Comparison of ENCODE assay signal across 33 cellular contexts in the genomic region with DNA sequence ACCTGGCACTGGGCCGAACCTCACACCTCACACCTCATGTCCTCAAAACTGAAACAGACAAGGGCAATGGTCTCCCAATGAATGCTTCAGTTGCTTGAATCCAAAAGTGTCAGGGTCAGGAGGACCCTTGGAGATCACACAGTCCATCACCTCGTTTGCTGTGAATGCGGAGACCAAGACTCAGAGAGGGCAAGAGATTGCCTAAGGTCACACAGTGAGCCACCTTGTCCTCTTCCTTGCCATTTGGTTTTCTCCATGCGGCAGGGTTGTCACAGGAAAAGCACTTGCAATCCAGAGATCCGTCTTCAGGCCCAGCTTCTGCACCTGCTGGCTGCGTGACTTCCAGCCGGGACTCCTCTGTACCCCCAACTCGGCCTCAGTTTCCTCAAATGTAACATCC.
"Had no signal": no experiment of that assay in that cellular context is flagged by ENCODE, and none has a peak within 500 bp of the region (broad histone marks: within the 10 kb centered on the region; RNA-seq: fewer than 3 reads in every experiment).

No MANE protein-coding gene starts in this region.

- H3K4me3 ChIP-seq: adrenal gland, body of pancreas, cardiac muscle cell, coronary artery, dorsolateral prefrontal cortex had no signal

- H3K27me3 Mint-ChIP-seq: activated CD4-positive, alpha-beta memory T cell treated with anti-CD3 and anti-CD28 coated beads for 36 hours; activated CD4-positive, alpha-beta T cell treated with anti-CD3 and anti-CD28 coated beads for 36 hours had no signal

- H3K27ac ChIP-seq: adrenal gland, body of pancreas, cardiac muscle cell, coronary artery had no signal

- FAIRE-seq: frontal cortex had no signal

- DNase-seq: activated CD4-positive, alpha-beta memory T cell treated with anti-CD3 and anti-CD28 coated beads for 36 hours; activated CD4-positive, alpha-beta T cell treated with anti-CD3 and anti-CD28 coated beads for 36 hours; activated CD4-positive, alpha-beta T cell treated with anti-CD3 and anti-CD28 coated beads, Interleukin-2, amount 10 ng/mL, durations not matched to agents 24 days and 14 days; activated CD4-positive, CD25-positive, alpha-beta regulatory T cell; activated CD4-positive, CD25-positive, alpha-beta regulatory T cell treated with anti-CD3 and anti-CD28 coated beads, Interleukin-2, amount 50 U/mL, for 72 hours; activated CD8-positive, alpha-beta memory T cell treated with anti-CD3 and anti-CD28 coated beads, Interleukin-2, amount 10 ng/mL, durations not matched to agents 7 days and 5 days; activated CD8-positive, alpha-beta memory T cell treated with anti-CD3 and anti-CD28 coated beads, Interleukin-2, amount 50 U/mL, for 48 hours; activated CD8-positive, alpha-beta T cell treated with anti-CD3 and anti-CD28 coated beads, Interleukin-2, amount 10 ng/mL, durations not matched to agents 7 days and 5 days; activated effector memory CD4-positive, alpha-beta T cell treated with anti-CD3 and anti-CD28 coated beads, Interleukin-2, amount 50 U/mL, for 16 hours; activated naive CD4-positive, alpha-beta T cell treated with anti-CD3 and anti-CD28 coated beads for 36 hours; activated naive CD8-positive, alpha-beta T cell treated with anti-CD3 and anti-CD28 coated beads for 36 hours; activated naive CD8-positive, alpha-beta T cell treated with anti-CD3 and anti-CD28 coated beads, Interleukin-2, amount 50 U/mL, for 24 hours; activated T-cell treated with anti-CD3 and anti-CD28 coated beads for 4 hours; activated T-cell treated with anti-CD3 and anti-CD28 coated beads, Interleukin-2, amount 50 U/mL, for 24 hours; adrenal gland; amygdala; aorta; body of pancreas; central memory CD4-positive, alpha-beta T cell; cerebellar nuclear complex; dorsolateral prefrontal cortex; effector memory CD4-positive, alpha-beta T cell; endodermal cell; foreskin fibroblast; head of caudate nucleus; T-helper 2 cell had no signal

- H3K4me3 Mint-ChIP-seq: activated CD4-positive, alpha-beta memory T cell treated with anti-CD3 and anti-CD28 coated beads for 36 hours; activated CD4-positive, alpha-beta T cell treated with anti-CD3 and anti-CD28 coated beads for 36 hours; activated CD4-positive, alpha-beta T cell treated with anti-CD3 and anti-CD28 coated beads, Interleukin-2, amount 10 ng/mL, durations not matched to agents 24 days and 14 days; activated CD8-positive, alpha-beta memory T cell treated with anti-CD3 and anti-CD28 coated beads, Interleukin-2, amount 10 ng/mL, durations not matched to agents 7 days and 5 days; activated CD8-positive, alpha-beta T cell treated with anti-CD3 and anti-CD28 coated beads, Interleukin-2, amount 10 ng/mL, durations not matched to agents 7 days and 5 days; activated naive CD4-positive, alpha-beta T cell treated with anti-CD3 and anti-CD28 coated beads for 36 hours; activated naive CD4-positive, alpha-beta T cell treated with anti-CD3 and anti-CD28 coated beads, Interleukin-2, amount 50 U/mL, for 24 hours; activated naive CD8-positive, alpha-beta T cell treated with anti-CD3 and anti-CD28 coated beads for 36 hours; activated naive CD8-positive, alpha-beta T cell treated with anti-CD3 and anti-CD28 coated beads, Interleukin-2, amount 50 U/mL, for 24 hours; activated T-cell treated with anti-CD3 and anti-CD28 coated beads, Interleukin-2, amount 50 U/mL, for 24 hours; dendritic cell treated with granulocyte-macrophage colony-stimulating factor and Interleukin-4, amounts not matched to agents 40 ng/mL and 50 ng/mL, for 4 days; endodermal cell had no signal

- H3K36me3 Mint-ChIP-seq: activated CD4-positive, alpha-beta memory T cell treated with anti-CD3 and anti-CD28 coated beads for 36 hours; activated CD8-positive, alpha-beta memory T cell treated with anti-CD3 and anti-CD28 coated beads, Interleukin-2, amount 10 ng/mL, durations not matched to agents 7 days and 5 days; activated naive CD4-positive, alpha-beta T cell treated with anti-CD3 and anti-CD28 coated beads, Interleukin-2, amount 50 U/mL, for 24 hours; activated naive CD8-positive, alpha-beta T cell treated with anti-CD3 and anti-CD28 coated beads for 36 hours had no signal

- ATAC-seq: activated CD4-positive, alpha-beta T cell treated with anti-CD3 and anti-CD28 coated beads for 36 hours; activated CD8-positive, alpha-beta memory T cell treated with anti-CD3 and anti-CD28 coated beads, Interleukin-2, amount 10 ng/mL, durations not matched to agents 7 days and 5 days; activated CD8-positive, alpha-beta T cell treated with anti-CD3 and anti-CD28 coated beads, Interleukin-2, amount 10 ng/mL, durations not matched to agents 7 days and 5 days; activated naive CD8-positive, alpha-beta T cell treated with anti-CD3 and anti-CD28 coated beads, Interleukin-2, amount 50 U/mL, for 24 hours; body of pancreas; esophagus mucosa had no signal

- H3K27me3 ChIP-seq: adrenal gland, body of pancreas, cardiac muscle cell, dorsolateral prefrontal cortex had no signal

- H3K36me3 ChIP-seq: adrenal gland, cardiac muscle cell had no signal

- H3K9me3 ChIP-seq: adrenal gland, body of pancreas had no signal

- H3K27ac Mint-ChIP-seq: activated CD4-positive, alpha-beta memory T cell treated with anti-CD3 and anti-CD28 coated beads for 36 hours; activated CD4-positive, alpha-beta T cell treated with anti-CD3 and anti-CD28 coated beads for 36 hours; activated CD4-positive, alpha-beta T cell treated with anti-CD3 and anti-CD28 coated beads, Interleukin-2, amount 10 ng/mL, durations not matched to agents 24 days and 14 days; activated CD8-positive, alpha-beta memory T cell treated with anti-CD3 and anti-CD28 coated beads, Interleukin-2, amount 10 ng/mL, durations not matched to agents 7 days and 5 days; activated CD8-positive, alpha-beta T cell treated with anti-CD3 and anti-CD28 coated beads, Interleukin-2, amount 10 ng/mL, durations not matched to agents 7 days and 5 days; activated naive CD4-positive, alpha-beta T cell treated with anti-CD3 and anti-CD28 coated beads for 36 hours; activated naive CD4-positive, alpha-beta T cell treated with anti-CD3 and anti-CD28 coated beads, Interleukin-2, amount 50 U/mL, for 24 hours; activated naive CD8-positive, alpha-beta T cell treated with anti-CD3 and anti-CD28 coated beads for 36 hours; activated naive CD8-positive, alpha-beta T cell treated with anti-CD3 and anti-CD28 coated beads, Interleukin-2, amount 50 U/mL, for 24 hours; activated T-cell treated with anti-CD3 and anti-CD28 coated beads, Interleukin-2, amount 50 U/mL, for 24 hours; activated T-helper 2 cell treated with anti-CD3 and anti-CD28 coated beads, Interferon-gamma antibody, Interleukin-2, Interleukin-4, amounts not matched to agents 10 μg/mL and 5 μg/mL and 100 μg/mL, durations not matched to agents 14 hours and 24 hours and 36 hours; dendritic cell treated with granulocyte-macrophage colony-stimulating factor and Interleukin-4, amounts not matched to agents 40 ng/mL and 50 ng/mL, for 4 days; endodermal cell had no signal

- H3K9me3 Mint-ChIP-seq: activated CD4-positive, alpha-beta memory T cell treated with anti-CD3 and anti-CD28 coated beads for 36 hours; activated CD4-positive, alpha-beta T cell treated with anti-CD3 and anti-CD28 coated beads, Interleukin-2, amount 10 ng/mL, durations not matched to agents 24 days and 14 days; activated naive CD4-positive, alpha-beta T cell treated with anti-CD3 and anti-CD28 coated beads for 36 hours; activated naive CD4-positive, alpha-beta T cell treated with anti-CD3 and anti-CD28 coated beads, Interleukin-2, amount 50 U/mL, for 24 hours; activated naive CD8-positive, alpha-beta T cell treated with anti-CD3 and anti-CD28 coated beads for 36 hours; activated naive CD8-positive, alpha-beta T cell treated with anti-CD3 and anti-CD28 coated beads, Interleukin-2, amount 50 U/mL, for 24 hours; activated T-cell treated with anti-CD3 and anti-CD28 coated beads, Interleukin-2, amount 50 U/mL, for 24 hours; activated T-helper 2 cell treated with anti-CD3 and anti-CD28 coated beads, Interferon-gamma antibody, Interleukin-2, Interleukin-4, amounts not matched to agents 10 μg/mL and 5 μg/mL and 100 μg/mL, durations not matched to agents 14 hours and 24 hours and 36 hours; dendritic cell treated with granulocyte-macrophage colony-stimulating factor and Interleukin-4, amounts not matched to agents 40 ng/mL and 50 ng/mL, for 4 days; endodermal cell had no signal
